ENCODE assay signal across 13 cellular contexts in the genomic region with DNA sequence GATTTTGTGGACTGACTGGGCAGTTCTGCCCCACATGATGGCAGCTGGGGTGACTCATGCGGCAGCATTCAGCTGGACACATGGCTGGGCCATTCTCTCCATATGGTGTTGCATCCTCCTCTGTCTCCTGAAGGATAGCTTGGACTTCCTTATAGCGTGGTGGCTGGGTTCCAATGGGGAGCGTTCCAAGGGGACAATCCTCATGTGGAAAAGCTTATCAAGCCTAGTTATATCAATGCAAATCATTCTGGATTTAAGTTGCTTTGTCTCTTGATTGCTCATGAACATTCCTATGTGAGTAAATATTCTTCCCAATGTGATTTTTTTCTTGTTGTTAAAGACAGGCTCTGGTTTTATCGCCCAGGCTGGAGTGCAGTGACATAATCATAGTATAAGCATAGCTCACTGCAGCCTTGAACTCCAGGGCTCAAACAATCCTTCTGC. TPM values are rescaled to one million over a fixed set of nuclear protein-coding genes. Genes with fewer than 3 reads are reported as not detected.
DNase-seq lines count a peak whose midpoint lies in the region; ATAC-seq and TF ChIP-seq lines count a peak whose summit lies in the region.
"Had no signal": no experiment of that assay in that cellular context is flagged by ENCODE, and none has a peak within 500 bp of the region (broad histone marks: within the 10 kb centered on the region; RNA-seq: fewer than 3 reads in every experiment).

No MANE protein-coding gene starts in this region.

- H3K27me3 Mint-ChIP-seq in natural killer cell (ENCODE audit: low read depth in 2 of 2), result no peaks in the 10 kb centered on the region
- H3K27me3 Mint-ChIP-seq: activated CD4-positive, alpha-beta T cell treated with anti-CD3 and anti-CD28 coated beads for 36 hours had no signal

- H3K4me1 Mint-ChIP-seq in natural killer cell, result peaks cover 11 to 13% of the 10 kb centered on the region in 2 donors

- no peak for ATAC-seq in natural killer cell
- ATAC-seq: activated CD4-positive, alpha-beta T cell treated with anti-CD3 and anti-CD28 coated beads for 36 hours had no signal

- H3K27ac Mint-ChIP-seq in natural killer cell, result no peak overlapping the region
- H3K27ac Mint-ChIP-seq: activated CD4-positive, alpha-beta T cell treated with anti-CD3 and anti-CD28 coated beads for 36 hours; dendritic cell treated with granulocyte-macrophage colony-stimulating factor and Interleukin-4, amounts not matched to agents 40 ng/mL and 50 ng/mL, for 4 days had no signal

- H3K9me3 Mint-ChIP-seq in natural killer cell, result no peaks in the 10 kb centered on the region
- H3K9me3 Mint-ChIP-seq: dendritic cell treated with granulocyte-macrophage colony-stimulating factor and Interleukin-4, amounts not matched to agents 40 ng/mL and 50 ng/mL, for 4 days had no signal

- POLR2A ChIA-PET in SK-N-SH (lab: Yijun Ruan, JAX), result no interaction called here

- WGBS in SK-N-SH (ENCODE audit: low lambda C conversion rate), result 57% methylated on average over 4 of the region's 4 CpGs
- 33 to 55% methylated on average over 4 of the region's 4 CpGs for WGBS in transverse colon (ENCODE audit: low coverage in 1 of 2), 2 donors

- no peaks in the 10 kb centered on the region for H3K27me3 ChIP-seq in SK-N-SH (ENCODE audit: insufficient read depth)
- no peaks in the 10 kb centered on the region for H3K27me3 ChIP-seq in transverse colon
- no peaks in the 10 kb centered on the region for H3K27me3 ChIP-seq in ascending aorta

- no peak for TF ChIP-seq RAD21 in SK-N-SH (IDR thresholded peaks at IDR 0.05; ENCODE audit: low read length)

- H3K4me3 ChIP-seq in SK-N-SH (ENCODE audit: low read depth in 2 of 2, low read length in 1 of 2), result no peak overlapping the region
- H3K4me3 ChIP-seq in transverse colon, result no peak overlapping the region
- no peak overlapping the region for H3K4me3 ChIP-seq in ascending aorta
- H3K4me3 ChIP-seq: SK-N-MC had no signal

- no peaks in the 10 kb centered on the region for H3K36me3 Mint-ChIP-seq in natural killer cell

- no peak for TF ChIP-seq POLR2A in transverse colon (IDR thresholded peaks at IDR 0.05)

- in situ Hi-C loops in transverse colon (cut with MboI; ENCODE audit: low pct_ligation_motif_present in 1 of 4, low pct_unique_long_range_greater_than_20kb in 1 of 4, low sequenced_read_pairs in 3 of 4), result no loop called here

- H3F3A ChIP-seq in SK-N-SH (replicated peaks; ENCODE audit: insufficient read depth), result peaks cover 22% of the 10 kb centered on the region

- no peak for TF ChIP-seq CTCF in SK-N-SH (IDR thresholded peaks at IDR 0.05)
- no peak for TF ChIP-seq CTCF in transverse colon (IDR thresholded peaks at IDR 0.05)
- no peak for TF ChIP-seq CTCF in ascending aorta (IDR thresholded peaks at IDR 0.05)
- no peak for TF ChIP-seq CTCF in natural killer cell (IDR thresholded peaks at IDR 0.05)

- intact Hi-C loops in transverse colon (cut with DNase I; ENCODE audit: low total_unique reads) (no loop called here), ascending aorta (cut with DNase I) (no loop called here), natural killer cell (cut with micrococcal nuclease) (no loop called here)

- H3K9me2 ChIP-seq in SK-N-SH, result no peaks in the 10 kb centered on the region

- CTCF ChIA-PET in SK-N-SH (lab: Yijun Ruan, JAX), result interaction anchor here (1.1 to 3.9 kb wide), 3 partner anchors 50 to 102 kb away, joined by 3 to 15 read pairs (median 3); no protein-coding TSS in a partner anchor

- peak overlapping the region in 1 of 2 experiments; percentile 44; a peak in 2 of 4 replicates for H3K27ac ChIP-seq in SK-N-SH (ENCODE audit: low read depth in 2 of 2, low read length in 1 of 2)
- peak overlapping the region; percentile 19 to 63 (median 43) for H3K27ac ChIP-seq in transverse colon
- no peak overlapping the region for H3K27ac ChIP-seq in ascending aorta
- H3K27ac ChIP-seq: SK-N-MC had no signal

- H3K9me3 ChIP-seq in SK-N-SH, result no peaks in the 10 kb centered on the region
- H3K9me3 ChIP-seq in transverse colon, result no peaks in the 10 kb centered on the region
- H3K9me3 ChIP-seq in ascending aorta, result no peaks in the 10 kb centered on the region

- no peak overlapping the region for H3K4me3 Mint-ChIP-seq in natural killer cell
- H3K4me3 Mint-ChIP-seq: activated CD4-positive, alpha-beta T cell treated with anti-CD3 and anti-CD28 coated beads for 36 hours; dendritic cell treated with granulocyte-macrophage colony-stimulating factor and Interleukin-4, amounts not matched to agents 40 ng/mL and 50 ng/mL, for 4 days had no signal

- H3K4me1 ChIP-seq in SK-N-SH (ENCODE audit: control insufficient read depth in 1 of 2, insufficient read depth in 2 of 2, low read depth in 1 of 2, low read length in 1 of 2), result peaks cover 8 to 17% of the 10 kb centered on the region in 2 experiments; a peak in 3 of 4 replicates
- peaks cover 0 to 15% (median 0%) of the 10 kb centered on the region in 4 donors for H3K4me1 ChIP-seq in transverse colon
- H3K4me1 ChIP-seq in ascending aorta, result peaks cover under 1 to 4% of the 10 kb centered on the region in 2 donors

- H3K79me2 ChIP-seq in SK-N-SH (ENCODE audit: insufficient read depth), result no peaks in the 10 kb centered on the region

- H2AFZ ChIP-seq in SK-N-SH (ENCODE audit: low read depth), result no peak overlapping the region

- H3K36me3 ChIP-seq in SK-N-SH (replicated peaks in 1 of 2; ENCODE audit: control insufficient read depth in 1 of 2, insufficient read depth in 2 of 2, low read length in 1 of 2), result no peaks in the 10 kb centered on the region
- no peaks in the 10 kb centered on the region for H3K36me3 ChIP-seq in transverse colon
- H3K36me3 ChIP-seq in ascending aorta, result peaks cover 0 to 12% of the 10 kb centered on the region in 2 donors

- no peaks in the 10 kb centered on the region for H4K20me1 ChIP-seq in SK-N-SH (ENCODE audit: insufficient read depth)

- peak overlapping the region; percentile 25; the same call in 1 of the 2 replicates for H3K4me2 ChIP-seq in SK-N-SH

- no peak overlapping the region for H3K9ac ChIP-seq in SK-N-SH

- DNase-seq in H4 (ENCODE audit: low spot score) (peak; percentile 56), SK-N-SH (no peak), fibroblast of the conjunctiva (ENCODE audit: low read depth) (peak; percentile 38), transverse colon (peak; percentile 76), ascending aorta (ENCODE audit: low spot score in 2 of 2) (no peak), medulla oblongata (ENCODE audit: extremely low spot score) (no peak), natural killer cell (no peak)
- DNase-seq: activated CD4-positive, alpha-beta T cell treated with anti-CD3 and anti-CD28 coated beads for 36 hours; activated naive CD4-positive, alpha-beta T cell; MM.1S; NCI-H748 treated with DMSO at 0.1 percent for 48 hours had no signal

- TF ChIP-seq EP300 in SK-N-SH (IDR thresholded peaks at IDR 0.05; ENCODE audit: borderline replicate concordance in 1 of 2, low read depth in 1 of 2, low read length in 1 of 2), result 0 out of 4 replicates have a peak, but pooled peaks of 1 of the 2 experiments have one; percentile 24
- TF ChIP-seq EP300 in transverse colon (IDR thresholded peaks at IDR 0.05; ENCODE audit: low read depth), result no peak

TF ChIP-seq in SK-N-SH, 30 proteins besides CTCF, POLR2A, EP300 and RAD21 (continues in another document):
- TF ChIP-seq FOXJ3 (CRISPR knock-in tag; IDR thresholded peaks at IDR 0.05) (no peak), TAF1 (IDR thresholded peaks at IDR 0.05; ENCODE audit: borderline replicate concordance, low read depth, low read length) (no peak), MEF2A (IDR thresholded peaks at IDR 0.05; ENCODE audit: borderline replicate concordance, low read depth) (no peak), CHD2 (IDR thresholded peaks at IDR 0.05; ENCODE audit: low read length, partially characterized antibody) (no peak), RXRA (IDR thresholded peaks at IDR 0.05; ENCODE audit: borderline replicate concordance, low read depth) (no peak), ELF1 (IDR thresholded peaks at IDR 0.05) (no peak), JUND (IDR thresholded peaks at IDR 0.05) (peak; percentile 83), SIN3A (IDR thresholded peaks at IDR 0.05; ENCODE audit: borderline replicate concordance, low read depth, low read length) (no peak), RFX5 (IDR thresholded peaks at IDR 0.05; ENCODE audit: low read length) (no peak), TCF12 (IDR thresholded peaks at IDR 0.05) (peak; percentile 94), GATA2 (CRISPR knock-in tag; IDR thresholded peaks at IDR 0.05) (no peak), FOSL2 (IDR thresholded peaks at IDR 0.05; ENCODE audit: borderline replicate concordance, low read depth) (peak; percentile 84)
- TF ChIP-seq, protein P1, sequence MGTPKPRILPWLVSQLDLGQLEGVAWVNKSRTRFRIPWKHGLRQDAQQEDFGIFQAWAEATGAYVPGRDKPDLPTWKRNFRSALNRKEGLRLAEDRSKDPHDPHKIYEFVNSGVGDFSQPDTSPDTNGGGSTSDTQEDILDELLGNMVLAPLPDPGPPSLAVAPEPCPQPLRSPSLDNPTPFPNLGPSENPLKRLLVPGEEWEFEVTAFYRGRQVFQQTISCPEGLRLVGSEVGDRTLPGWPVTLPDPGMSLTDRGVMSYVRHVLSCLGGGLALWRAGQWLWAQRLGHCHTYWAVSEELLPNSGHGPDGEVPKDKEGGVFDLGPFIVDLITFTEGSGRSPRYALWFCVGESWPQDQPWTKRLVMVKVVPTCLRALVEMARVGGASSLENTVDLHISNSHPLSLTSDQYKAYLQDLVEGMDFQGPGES (IDR thresholded peaks at IDR 0.05; ENCODE audit: low read depth, low read length), result no peak
- TF ChIP-seq, protein P2, sequence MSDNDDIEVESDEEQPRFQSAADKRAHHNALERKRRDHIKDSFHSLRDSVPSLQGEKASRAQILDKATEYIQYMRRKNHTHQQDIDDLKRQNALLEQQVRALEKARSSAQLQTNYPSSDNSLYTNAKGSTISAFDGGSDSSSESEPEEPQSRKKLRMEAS (IDR thresholded peaks at IDR 0.05; ENCODE audit: low read depth), result peak; percentile 94
- TF ChIP-seq, protein P3, sequence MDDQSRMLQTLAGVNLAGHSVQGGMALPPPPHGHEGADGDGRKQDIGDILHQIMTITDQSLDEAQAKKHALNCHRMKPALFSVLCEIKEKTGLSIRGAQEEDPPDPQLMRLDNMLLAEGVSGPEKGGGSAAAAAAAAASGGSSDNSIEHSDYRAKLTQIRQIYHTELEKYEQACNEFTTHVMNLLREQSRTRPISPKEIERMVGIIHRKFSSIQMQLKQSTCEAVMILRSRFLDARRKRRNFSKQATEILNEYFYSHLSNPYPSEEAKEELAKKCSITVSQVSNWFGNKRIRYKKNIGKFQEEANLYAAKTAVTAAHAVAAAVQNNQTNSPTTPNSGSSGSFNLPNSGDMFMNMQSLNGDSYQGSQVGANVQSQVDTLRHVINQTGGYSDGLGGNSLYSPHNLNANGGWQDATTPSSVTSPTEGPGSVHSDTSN (IDR thresholded peaks at IDR 0.05), result peak; percentile 64

RNA-seq across cellular contexts. Expression of a gene that starts 13.2 kb away (rescaled TPM):
- 372 and 398 TPM in 2 replicates for total RNA-seq in H4 (2014; rRNA removed; shearing (Covaris generic))
- 50.5 and 63.8 TPM in 2 replicates for polyA plus RNA-seq in SK-N-SH (2012; rRNA removed)
- polyA plus RNA-seq in SK-N-SH (2012; cell fraction: cytosol; rRNA removed), result 26.8 and 43.4 TPM in 2 replicates
- polyA plus RNA-seq in SK-N-SH (2012; cell fraction: nucleus; rRNA removed), result 110 and 122 TPM in 2 replicates
- total RNA-seq in transverse colon (10 to 100 TPM; 37.2 to 98.9 (median 69.1) TPM), ascending aorta (15.5 TPM), natural killer cell (100 to 1,000 TPM in 1 of 3 donors, 10 to 100 TPM in 2; 94.7 to 143 (median 95.1) TPM)

Comparison
In these comparisons a context has a peak if more than half of its experiments do, and no peak if none do; other contexts are left out.
1. DNase-seq: peak in H4 (single experiment), fibroblast of the conjunctiva (single experiment) and transverse colon (single experiment); none in SK-N-SH (single experiment), ascending aorta (0 of 2), medulla oblongata (single experiment) and natural killer cell (single experiment).
2. H3K27ac ChIP-seq: peak in transverse colon (4 of 4); none in ascending aorta (0 of 2).